In the genomic region with DNA sequence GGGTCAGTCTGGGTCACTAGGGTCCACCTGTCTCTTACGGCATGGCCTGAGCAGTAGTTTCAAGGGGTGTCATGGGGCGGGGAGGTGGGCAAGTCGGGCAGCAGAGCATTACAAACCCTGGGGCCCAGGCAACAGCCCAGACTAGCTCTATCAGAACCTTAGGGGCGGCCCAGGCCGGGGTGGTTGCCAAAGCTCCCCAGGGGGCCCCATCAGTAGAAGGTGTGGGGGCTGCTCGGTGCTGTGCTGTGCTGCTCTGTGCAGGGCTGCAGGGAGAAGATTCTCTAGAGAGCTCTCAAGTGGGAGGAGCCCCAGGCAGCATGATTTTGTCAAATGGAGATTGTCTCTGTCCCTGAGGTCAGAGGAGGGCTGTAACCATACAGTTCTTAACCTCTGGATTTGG, we compare ENCODE assay signal across 9 cellular contexts. TPM values are rescaled to one million over a fixed set of nuclear protein-coding genes. Genes with fewer than 3 reads are reported as not detected.
A peak's percentile ranks its signal among the peaks of the same experiment; 100 is the strongest.
DNase-seq lines count a peak whose midpoint lies in the region; ATAC-seq and TF ChIP-seq lines count a peak whose summit lies in the region.
"Had no signal": no experiment of that assay in that cellular context is flagged by ENCODE, and none has a peak within 500 bp of the region (broad histone marks: within the 10 kb centered on the region; RNA-seq: fewer than 3 reads in every experiment).

No MANE protein-coding gene starts in this region.

- H3K4me1 ChIP-seq in DOHH2 (ENCODE audit: control insufficient read depth, low read length) (peaks cover 42% of the 10 kb centered on the region), aorta (ENCODE audit: control insufficient read depth in 1 of 2, insufficient read depth in 2 of 2, low read length in 2 of 2) (no peaks in the 10 kb centered on the region), tibial nerve (peaks cover 0 to 8% (median 0%) of the 10 kb centered on the region in 4 donors)

- no peak for TF ChIP-seq POLR2A in tibial nerve (IDR thresholded peaks at IDR 0.05)

- intact Hi-C loops in aorta (cut with DNase I) = no loop called here

- H3K79me2 ChIP-seq in DOHH2 (ENCODE audit: control insufficient read depth, low read length) = no peaks in the 10 kb centered on the region

- DNase-seq in activated gamma-delta T cell treated with anti-CD3 and anti-CD28 coated beads, Interleukin-2, amount 50 U/mL, for 16 hours (ENCODE audit: low read depth) = peak; percentile 19
- DNase-seq in aorta (no peak), tibial nerve (ENCODE audit: low spot score in 2 of 2) (no peak), hypothalamus (lab: John Stamatoyannopoulos, UW) (no peak), NCI-H510A treated with DMSO at 0.1 percent for 48 hours (lab: John Stamatoyannopoulos, UW) (no peak)

- H3K27ac ChIP-seq in DOHH2 (ENCODE audit: low read depth, low read length) (peak overlapping the region; percentile 80), aorta (ENCODE audit: low read depth in 1 of 2, low read length in 2 of 2) (no peak overlapping the region), tibial nerve (peak overlapping the region in 1 of 4 donors; percentile 59)

- H3K36me3 ChIP-seq in DOHH2 (ENCODE audit: control insufficient read depth, low read length) = no peaks in the 10 kb centered on the region
- no peaks in the 10 kb centered on the region for H3K36me3 ChIP-seq in aorta (ENCODE audit: control insufficient read depth in 1 of 2, insufficient read depth in 2 of 2, low read length in 1 of 2)
- H3K36me3 ChIP-seq in tibial nerve = no peaks in the 10 kb centered on the region

- TF ChIP-seq EP300 in tibial nerve (IDR thresholded peaks at IDR 0.05) = no peak

- H3K9me3 ChIP-seq in DOHH2 (ENCODE audit: control insufficient read depth, insufficient read depth, low read length) = no peaks in the 10 kb centered on the region
- H3K9me3 ChIP-seq in aorta (ENCODE audit: control insufficient read depth, low read length) = no peaks in the 10 kb centered on the region
- H3K9me3 ChIP-seq in tibial nerve = no peaks in the 10 kb centered on the region

- TF ChIP-seq CTCF in DOHH2 (IDR thresholded peaks at IDR 0.05; ENCODE audit: low read depth, low read length, poor library complexity, severe bottlenecking) (no peak), tibial nerve (IDR thresholded peaks at IDR 0.05) (no peak)

- H3K4me3 ChIP-seq in DOHH2 (ENCODE audit: low read length) = peak overlapping the region; percentile 70
- H3K4me3 ChIP-seq in aorta (ENCODE audit: low read length in 2 of 2) = no peak overlapping the region
- H3K4me3 ChIP-seq in tibial nerve = peak overlapping the region in 1 of 4 donors; percentile 15

- WGBS in aorta, 2 donors = 76% methylated on average over 6 of the region's 6 CpGs
- WGBS in tibial nerve, 2 donors = 58 to 66% methylated on average over 6 of the region's 6 CpGs

- H3F3A ChIP-seq in DOHH2 (ENCODE audit: control insufficient read depth, insufficient read depth) = 0 out of 2 replicates have a peak, but pooled peaks cover 6% of the 10 kb centered on the region

- ATAC-seq in GM19372 (IDR thresholded peaks at IDR 0.05; ENCODE audit: low read depth, unreplicated experiment) (peak; percentile 48), HG03280 (IDR thresholded peaks at IDR 0.05; ENCODE audit: unreplicated experiment) (peak; percentile 32), aorta (ENCODE audit: low FRiP score) (peak; percentile 19)

- H3K27me3 ChIP-seq in DOHH2 (ENCODE audit: control insufficient read depth, low read length) (no peaks in the 10 kb centered on the region), aorta (ENCODE audit: control insufficient read depth in 1 of 2, insufficient read depth in 2 of 2, low read length in 1 of 2) (no peaks in the 10 kb centered on the region), tibial nerve (no peaks in the 10 kb centered on the region)

- H3K4me2 ChIP-seq in DOHH2 (ENCODE audit: low read length) = peak overlapping the region; percentile 94

- H3K9me2 ChIP-seq in DOHH2 (replicated peaks; ENCODE audit: control insufficient read depth, low read length) = no peaks in the 10 kb centered on the region

- no peaks in the 10 kb centered on the region for H4K20me1 ChIP-seq in DOHH2 (ENCODE audit: control insufficient read depth, insufficient read depth, low read depth, low read length)

RNA-seq across cellular contexts. Expression of gene SLC14A1, which starts 36.4 kb away (rescaled TPM):
- 10 to 100 TPM; 33.1 to 44.8 TPM for total RNA-seq in aorta
- 10 to 100 TPM; 11.4 to 33.6 TPM for polyA plus RNA-seq in aorta
- total RNA-seq in tibial nerve = 1 to 10 TPM in 1 of 4 donors, under 1 TPM in 2, not detected in 1; 0.39 to 3.7 (median 0.60) TPM
- total RNA-seq: bronchial epithelial cell had no signal

Comparison
In these comparisons a context has a peak if more than half of its experiments do, and no peak if none do; other contexts are left out.
1. RNA of gene SLC14A1, which starts 36.4 kb away (total RNA-seq): 33.1 to 44.8 TPM in aorta; 0.39 to 3.7 TPM in tibial nerve; every median in the first group is over 4 times any median in the second.
2. Peak in every context shown above with its lines, with median percentiles within 50 percentile points of each other: ATAC-seq.